ENCODE assay signal across 1 cellular context in the genomic region with DNA sequence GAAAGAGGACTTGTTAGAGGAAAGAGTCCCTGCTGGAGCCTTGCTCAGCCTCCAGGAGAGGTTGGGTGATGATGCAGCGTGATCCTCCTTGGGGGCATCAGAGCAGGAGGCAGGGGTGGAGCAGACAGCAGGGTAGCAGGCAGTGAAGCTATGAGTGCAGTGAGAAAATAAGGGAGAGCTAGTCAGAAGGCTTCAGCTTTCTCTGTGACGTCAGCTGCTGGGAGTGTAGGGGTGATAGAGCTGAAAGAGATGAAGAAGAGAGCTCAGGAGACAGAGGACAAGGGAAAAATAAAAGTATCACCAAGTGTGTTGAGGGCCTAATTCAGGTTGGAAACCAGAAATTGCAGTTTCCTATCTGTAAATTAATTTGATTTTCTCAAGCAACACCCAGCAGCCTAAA.
TF ChIP-seq lines count a peak whose summit lies in the region.

No MANE protein-coding gene starts in this region.

TF ChIP-seq in HepG2, 621 proteins besides CTCF, POLR2A, EP300 and RAD21:
- TF ChIP-seq, protein P1, sequence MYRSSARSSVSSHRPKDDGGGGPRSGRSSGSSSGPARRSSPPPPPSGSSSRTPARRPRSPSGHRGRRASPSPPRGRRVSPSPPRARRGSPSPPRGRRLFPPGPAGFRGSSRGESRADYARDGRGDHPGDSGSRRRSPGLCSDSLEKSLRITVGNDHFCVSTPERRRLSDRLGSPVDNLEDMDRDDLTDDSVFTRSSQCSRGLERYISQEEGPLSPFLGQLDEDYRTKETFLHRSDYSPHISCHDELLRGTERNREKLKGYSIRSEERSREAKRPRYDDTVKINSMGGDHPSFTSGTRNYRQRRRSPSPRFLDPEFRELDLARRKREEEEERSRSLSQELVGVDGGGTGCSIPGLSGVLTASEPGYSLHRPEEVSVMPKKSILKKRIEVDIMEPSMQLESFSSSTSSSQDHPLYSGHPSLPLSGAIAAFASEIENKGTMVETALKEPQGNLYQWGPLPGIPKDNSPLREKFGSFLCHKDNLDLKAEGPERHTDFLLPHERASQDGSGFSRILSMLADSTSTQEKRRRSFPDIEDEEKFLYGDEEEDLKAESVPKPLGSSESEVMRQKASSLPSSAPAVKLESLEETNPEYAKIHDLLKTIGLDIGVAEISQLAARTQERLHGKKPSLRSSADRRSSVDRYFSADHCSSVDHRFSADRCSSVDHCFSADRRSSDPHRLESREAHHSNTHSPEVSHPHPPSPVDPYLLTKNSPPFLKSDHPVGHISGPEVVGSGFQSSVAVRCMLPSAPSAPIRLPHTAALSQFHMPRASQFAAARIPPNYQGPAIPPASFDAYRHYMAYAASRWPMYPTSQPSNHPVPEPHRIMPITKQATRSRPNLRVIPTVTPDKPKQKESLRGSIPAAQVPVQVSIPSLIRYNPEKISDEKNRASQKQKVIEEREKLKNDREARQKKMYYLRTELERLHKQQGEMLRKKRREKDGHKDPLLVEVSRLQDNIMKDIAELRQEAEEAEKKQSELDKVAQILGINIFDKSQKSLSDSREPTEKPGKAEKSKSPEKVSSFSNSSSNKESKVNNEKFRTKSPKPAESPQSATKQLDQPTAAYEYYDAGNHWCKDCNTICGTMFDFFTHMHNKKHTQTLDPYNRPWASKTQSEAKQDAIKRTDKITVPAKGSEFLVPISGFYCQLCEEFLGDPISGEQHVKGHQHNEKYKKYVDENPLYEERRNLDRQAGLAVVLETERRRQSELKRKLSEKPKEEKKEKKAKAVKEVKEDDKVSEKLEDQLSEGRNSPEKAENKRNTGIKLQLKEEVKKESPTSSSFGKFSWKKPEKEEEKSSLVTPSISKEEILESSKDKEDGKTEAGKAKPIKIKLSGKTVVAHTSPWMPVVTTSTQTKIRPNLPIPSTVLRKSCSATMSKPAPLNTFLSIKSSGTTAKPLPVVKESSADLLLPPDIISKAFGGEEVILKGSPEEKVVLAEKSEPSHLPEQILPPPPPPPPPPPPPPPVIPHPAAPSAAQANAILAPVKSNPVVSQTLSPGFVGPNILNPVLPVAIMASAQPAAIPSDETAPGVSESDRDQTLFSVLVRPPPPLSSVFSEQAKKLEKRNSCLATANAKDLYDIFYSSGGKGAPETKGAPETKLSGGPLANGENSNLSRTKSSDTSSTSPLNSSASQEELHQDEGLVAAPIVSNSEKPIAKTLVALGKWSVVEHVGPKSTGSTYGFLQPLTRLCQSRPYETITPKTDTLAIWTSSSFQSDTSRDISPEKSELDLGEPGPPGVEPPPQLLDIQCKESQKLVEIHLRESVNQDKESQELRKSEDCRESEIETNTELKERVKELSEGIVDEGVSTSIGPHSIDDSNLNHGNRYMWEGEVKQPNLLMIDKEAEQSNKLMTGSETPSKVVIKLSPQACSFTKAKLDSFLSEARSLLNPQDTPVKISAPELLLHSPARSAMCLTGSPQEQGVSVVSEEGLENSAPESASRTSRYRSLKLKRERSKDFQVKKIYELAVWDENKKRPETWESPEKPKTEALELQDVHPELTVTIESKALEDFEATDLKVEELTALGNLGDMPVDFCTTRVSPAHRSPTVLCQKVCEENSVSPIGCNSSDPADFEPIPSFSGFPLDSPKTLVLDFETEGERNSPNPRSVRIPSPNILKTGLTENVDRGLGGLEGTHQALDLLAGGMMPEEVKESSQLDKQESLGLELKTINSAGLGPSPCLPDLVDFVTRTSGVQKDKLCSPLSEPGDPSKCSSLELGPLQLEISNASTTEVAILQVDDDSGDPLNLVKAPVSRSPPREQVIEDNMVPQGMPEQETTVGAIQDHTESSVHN (CRISPR knock-in tag; IDR thresholded peaks at IDR 0.05) = no peak
- TF ChIP-seq ZNF879 (CRISPR knock-in tag; IDR thresholded peaks at IDR 0.05) (no peak), DR1 (CRISPR knock-in tag; IDR thresholded peaks at IDR 0.05) (no peak), CREB1 (IDR thresholded peaks at IDR 0.05) (peak; percentile 91), CREB1 (CRISPR knock-in tag; IDR thresholded peaks at IDR 0.05) (no peak), ZNF616 (CRISPR knock-in tag; IDR thresholded peaks at IDR 0.05; ENCODE audit: low read depth) (no peak), SATB2 (CRISPR knock-in tag; IDR thresholded peaks at IDR 0.05) (no peak), IKZF1 (IDR thresholded peaks at IDR 0.05) (no peak)
- TF ChIP-seq, protein P2, sequence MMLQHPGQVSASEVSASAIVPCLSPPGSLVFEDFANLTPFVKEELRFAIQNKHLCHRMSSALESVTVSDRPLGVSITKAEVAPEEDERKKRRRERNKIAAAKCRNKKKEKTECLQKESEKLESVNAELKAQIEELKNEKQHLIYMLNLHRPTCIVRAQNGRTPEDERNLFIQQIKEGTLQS (CRISPR knock-in tag; IDR thresholded peaks at IDR 0.05) = no peak
